Comparison of ENCODE assay signal across 1 cellular context in genomic region chr5:79108792-79109191, GRCh38.
TF ChIP-seq lines count a peak whose summit lies in the region.

No MANE protein-coding gene starts in this region.

TF ChIP-seq in HepG2, 621 proteins besides CTCF, POLR2A, EP300 and RAD21 (continued from another document and continues in another):
- TF ChIP-seq, protein P1, sequence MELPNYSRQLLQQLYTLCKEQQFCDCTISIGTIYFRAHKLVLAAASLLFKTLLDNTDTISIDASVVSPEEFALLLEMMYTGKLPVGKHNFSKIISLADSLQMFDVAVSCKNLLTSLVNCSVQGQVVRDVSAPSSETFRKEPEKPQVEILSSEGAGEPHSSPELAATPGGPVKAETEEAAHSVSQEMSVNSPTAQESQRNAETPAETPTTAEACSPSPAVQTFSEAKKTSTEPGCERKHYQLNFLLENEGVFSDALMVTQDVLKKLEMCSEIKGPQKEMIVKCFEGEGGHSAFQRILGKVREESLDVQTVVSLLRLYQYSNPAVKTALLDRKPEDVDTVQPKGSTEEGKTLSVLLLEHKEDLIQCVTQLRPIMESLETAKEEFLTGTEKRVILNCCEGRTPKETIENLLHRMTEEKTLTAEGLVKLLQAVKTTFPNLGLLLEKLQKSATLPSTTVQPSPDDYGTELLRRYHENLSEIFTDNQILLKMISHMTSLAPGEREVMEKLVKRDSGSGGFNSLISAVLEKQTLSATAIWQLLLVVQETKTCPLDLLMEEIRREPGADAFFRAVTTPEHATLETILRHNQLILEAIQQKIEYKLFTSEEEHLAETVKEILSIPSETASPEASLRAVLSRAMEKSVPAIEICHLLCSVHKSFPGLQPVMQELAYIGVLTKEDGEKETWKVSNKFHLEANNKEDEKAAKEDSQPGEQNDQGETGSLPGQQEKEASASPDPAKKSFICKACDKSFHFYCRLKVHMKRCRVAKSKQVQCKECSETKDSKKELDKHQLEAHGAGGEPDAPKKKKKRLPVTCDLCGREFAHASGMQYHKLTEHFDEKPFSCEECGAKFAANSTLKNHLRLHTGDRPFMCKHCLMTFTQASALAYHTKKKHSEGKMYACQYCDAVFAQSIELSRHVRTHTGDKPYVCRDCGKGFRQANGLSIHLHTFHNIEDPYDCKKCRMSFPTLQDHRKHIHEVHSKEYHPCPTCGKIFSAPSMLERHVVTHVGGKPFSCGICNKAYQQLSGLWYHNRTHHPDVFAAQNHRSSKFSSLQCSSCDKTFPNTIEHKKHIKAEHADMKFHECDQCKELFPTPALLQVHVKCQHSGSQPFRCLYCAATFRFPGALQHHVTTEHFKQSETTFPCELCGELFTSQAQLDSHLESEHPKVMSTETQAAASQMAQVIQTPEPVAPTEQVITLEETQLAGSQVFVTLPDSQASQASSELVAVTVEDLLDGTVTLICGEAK (IDR thresholded peaks at IDR 0.05): no peak
- TF ChIP-seq, protein P1 (CRISPR knock-in tag; IDR thresholded peaks at IDR 0.05): peak; percentile 51; the same call in 1 of the 2 replicates
- TF ChIP-seq SRF (IDR thresholded peaks at IDR 0.05; ENCODE audit: low read depth, low read length) (no peak), RCOR2 (CRISPR knock-in tag; IDR thresholded peaks at IDR 0.05) (peak; percentile 73), ZNF552 (CRISPR knock-in tag; IDR thresholded peaks at IDR 0.05; ENCODE audit: borderline replicate concordance) (no peak), FOXO1 (CRISPR knock-in tag; IDR thresholded peaks at IDR 0.05) (peak; percentile 71; the same call in 1 of the 2 replicates), MED1 (CRISPR knock-in tag; IDR thresholded peaks at IDR 0.05) (peak; percentile 91), FOXP1 (IDR thresholded peaks at IDR 0.05) (no peak), FOXP1 (CRISPR knock-in tag; IDR thresholded peaks at IDR 0.05) (peak; percentile 51; the same call in 1 of the 2 replicates), SIN3A (IDR thresholded peaks at IDR 0.05; ENCODE audit: borderline replicate concordance, low read depth, low read length) (no peak), HOXA3 (CRISPR knock-in tag; IDR thresholded peaks at IDR 0.05) (peak; percentile 42; the same call in 1 of the 2 replicates), MEF2D (CRISPR knock-in tag; IDR thresholded peaks at IDR 0.05) (peak; percentile 83), GABPB1 (CRISPR knock-in tag; IDR thresholded peaks at IDR 0.05) (peak; percentile 53), SOX5 (CRISPR knock-in tag; IDR thresholded peaks at IDR 0.05; ENCODE audit: borderline replicate concordance) (peak; percentile 58; the same call in 1 of the 2 replicates), HDAC2 (CRISPR knock-in tag; IDR thresholded peaks at IDR 0.05) (peak; percentile 82), ZNF292 (CRISPR knock-in tag; IDR thresholded peaks at IDR 0.05; ENCODE audit: borderline replicate concordance, low read depth) (peak; percentile 58; the same call in 1 of the 2 replicates), ZNF318 (CRISPR knock-in tag; IDR thresholded peaks at IDR 0.05) (no peak)
- TF ChIP-seq, protein P2, sequence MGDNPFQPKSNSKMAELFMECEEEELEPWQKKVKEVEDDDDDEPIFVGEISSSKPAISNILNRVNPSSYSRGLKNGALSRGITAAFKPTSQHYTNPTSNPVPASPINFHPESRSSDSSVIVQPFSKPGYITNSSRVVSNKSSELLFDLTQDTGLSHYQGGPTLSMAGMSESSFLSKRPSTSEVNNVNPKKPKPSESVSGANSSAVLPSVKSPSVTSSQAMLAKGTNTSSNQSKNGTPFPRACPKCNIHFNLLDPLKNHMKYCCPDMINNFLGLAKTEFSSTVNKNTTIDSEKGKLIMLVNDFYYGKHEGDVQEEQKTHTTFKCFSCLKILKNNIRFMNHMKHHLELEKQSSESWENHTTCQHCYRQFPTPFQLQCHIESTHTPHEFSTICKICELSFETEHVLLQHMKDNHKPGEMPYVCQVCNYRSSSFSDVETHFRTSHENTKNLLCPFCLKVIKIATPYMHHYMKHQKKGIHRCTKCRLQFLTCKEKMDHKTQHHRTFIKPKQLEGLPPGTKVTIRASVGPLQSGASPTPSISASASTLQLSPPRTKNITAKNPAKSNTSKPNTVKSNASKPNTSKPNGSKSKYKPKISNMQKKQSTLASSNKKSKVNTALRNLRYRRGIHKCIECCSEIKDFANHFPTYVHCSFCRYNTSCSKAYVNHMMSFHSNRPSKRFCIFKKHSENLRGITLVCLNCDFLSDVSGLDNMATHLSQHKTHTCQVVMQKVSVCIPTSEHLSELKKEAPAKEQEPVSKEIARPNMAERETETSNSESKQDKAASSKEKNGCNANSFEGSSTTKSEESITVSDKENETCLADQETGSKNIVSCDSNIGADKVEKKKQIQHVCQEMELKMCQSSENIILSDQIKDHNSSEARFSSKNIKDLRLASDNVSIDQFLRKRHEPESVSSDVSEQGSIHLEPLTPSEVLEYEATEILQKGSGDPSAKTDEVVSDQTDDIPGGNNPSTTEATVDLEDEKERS (CRISPR knock-in tag; IDR thresholded peaks at IDR 0.05): peak; percentile 47; the same call in 1 of the 2 replicates
- TF ChIP-seq, protein P3, sequence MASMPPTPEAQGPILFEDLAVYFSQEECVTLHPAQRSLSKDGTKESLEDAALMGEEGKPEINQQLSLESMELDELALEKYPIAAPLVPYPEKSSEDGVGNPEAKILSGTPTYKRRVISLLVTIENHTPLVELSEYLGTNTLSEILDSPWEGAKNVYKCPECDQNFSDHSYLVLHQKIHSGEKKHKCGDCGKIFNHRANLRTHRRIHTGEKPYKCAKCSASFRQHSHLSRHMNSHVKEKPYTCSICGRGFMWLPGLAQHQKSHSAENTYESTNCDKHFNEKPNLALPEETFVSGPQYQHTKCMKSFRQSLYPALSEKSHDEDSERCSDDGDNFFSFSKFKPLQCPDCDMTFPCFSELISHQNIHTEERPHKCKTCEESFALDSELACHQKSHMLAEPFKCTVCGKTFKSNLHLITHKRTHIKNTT (CRISPR knock-in tag; IDR thresholded peaks at IDR 0.05): no peak
- TF ChIP-seq, protein P4, sequence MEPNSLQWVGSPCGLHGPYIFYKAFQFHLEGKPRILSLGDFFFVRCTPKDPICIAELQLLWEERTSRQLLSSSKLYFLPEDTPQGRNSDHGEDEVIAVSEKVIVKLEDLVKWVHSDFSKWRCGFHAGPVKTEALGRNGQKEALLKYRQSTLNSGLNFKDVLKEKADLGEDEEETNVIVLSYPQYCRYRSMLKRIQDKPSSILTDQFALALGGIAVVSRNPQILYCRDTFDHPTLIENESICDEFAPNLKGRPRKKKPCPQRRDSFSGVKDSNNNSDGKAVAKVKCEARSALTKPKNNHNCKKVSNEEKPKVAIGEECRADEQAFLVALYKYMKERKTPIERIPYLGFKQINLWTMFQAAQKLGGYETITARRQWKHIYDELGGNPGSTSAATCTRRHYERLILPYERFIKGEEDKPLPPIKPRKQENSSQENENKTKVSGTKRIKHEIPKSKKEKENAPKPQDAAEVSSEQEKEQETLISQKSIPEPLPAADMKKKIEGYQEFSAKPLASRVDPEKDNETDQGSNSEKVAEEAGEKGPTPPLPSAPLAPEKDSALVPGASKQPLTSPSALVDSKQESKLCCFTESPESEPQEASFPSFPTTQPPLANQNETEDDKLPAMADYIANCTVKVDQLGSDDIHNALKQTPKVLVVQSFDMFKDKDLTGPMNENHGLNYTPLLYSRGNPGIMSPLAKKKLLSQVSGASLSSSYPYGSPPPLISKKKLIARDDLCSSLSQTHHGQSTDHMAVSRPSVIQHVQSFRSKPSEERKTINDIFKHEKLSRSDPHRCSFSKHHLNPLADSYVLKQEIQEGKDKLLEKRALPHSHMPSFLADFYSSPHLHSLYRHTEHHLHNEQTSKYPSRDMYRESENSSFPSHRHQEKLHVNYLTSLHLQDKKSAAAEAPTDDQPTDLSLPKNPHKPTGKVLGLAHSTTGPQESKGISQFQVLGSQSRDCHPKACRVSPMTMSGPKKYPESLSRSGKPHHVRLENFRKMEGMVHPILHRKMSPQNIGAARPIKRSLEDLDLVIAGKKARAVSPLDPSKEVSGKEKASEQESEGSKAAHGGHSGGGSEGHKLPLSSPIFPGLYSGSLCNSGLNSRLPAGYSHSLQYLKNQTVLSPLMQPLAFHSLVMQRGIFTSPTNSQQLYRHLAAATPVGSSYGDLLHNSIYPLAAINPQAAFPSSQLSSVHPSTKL (CRISPR knock-in tag; IDR thresholded peaks at IDR 0.05): peak; percentile 87
- TF ChIP-seq, protein P5, sequence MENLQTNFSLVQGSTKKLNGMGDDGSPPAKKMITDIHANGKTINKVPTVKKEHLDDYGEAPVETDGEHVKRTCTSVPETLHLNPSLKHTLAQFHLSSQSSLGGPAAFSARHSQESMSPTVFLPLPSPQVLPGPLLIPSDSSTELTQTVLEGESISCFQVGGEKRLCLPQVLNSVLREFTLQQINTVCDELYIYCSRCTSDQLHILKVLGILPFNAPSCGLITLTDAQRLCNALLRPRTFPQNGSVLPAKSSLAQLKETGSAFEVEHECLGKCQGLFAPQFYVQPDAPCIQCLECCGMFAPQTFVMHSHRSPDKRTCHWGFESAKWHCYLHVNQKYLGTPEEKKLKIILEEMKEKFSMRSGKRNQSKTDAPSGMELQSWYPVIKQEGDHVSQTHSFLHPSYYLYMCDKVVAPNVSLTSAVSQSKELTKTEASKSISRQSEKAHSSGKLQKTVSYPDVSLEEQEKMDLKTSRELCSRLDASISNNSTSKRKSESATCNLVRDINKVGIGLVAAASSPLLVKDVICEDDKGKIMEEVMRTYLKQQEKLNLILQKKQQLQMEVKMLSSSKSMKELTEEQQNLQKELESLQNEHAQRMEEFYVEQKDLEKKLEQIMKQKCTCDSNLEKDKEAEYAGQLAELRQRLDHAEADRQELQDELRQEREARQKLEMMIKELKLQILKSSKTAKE (CRISPR knock-in tag; IDR thresholded peaks at IDR 0.05; ENCODE audit: borderline replicate concordance): peak; percentile 45; the same call in 1 of the 2 replicates
